12 cellular contexts compared by ENCODE assay signal in genomic region chrX:47497274-47497673, GRCh38. TPM values are rescaled to one million over a fixed set of nuclear protein-coding genes. Genes with fewer than 3 reads are reported as not detected.
DNase-seq lines count a peak whose midpoint lies in the region; ATAC-seq and TF ChIP-seq lines count a peak whose summit lies in the region.
"Had no signal": no experiment of that assay in that cellular context is flagged by ENCODE, and none has a peak within 500 bp of the region (broad histone marks: within the 10 kb centered on the region; RNA-seq: fewer than 3 reads in every experiment).

No MANE protein-coding gene starts in this region.

- no peaks in the 10 kb centered on the region for H3K36me3 Mint-ChIP-seq in neural progenitor cell

- H3K27me3 ChIP-seq in MM.1S (replicated peaks; ENCODE audit: insufficient read depth, low read length): no peaks in the 10 kb centered on the region
- H3K27me3 ChIP-seq in neural progenitor cell: no peaks in the 10 kb centered on the region
- H3K27me3 ChIP-seq in left lung: no peaks in the 10 kb centered on the region

- H3K9me3 ChIP-seq in MM.1S (replicated peaks; ENCODE audit: insufficient read depth, low read length) (no peaks in the 10 kb centered on the region), neural progenitor cell (ENCODE audit: low read depth) (no peaks in the 10 kb centered on the region), left lung (no peaks in the 10 kb centered on the region)

- DNase-seq in NCI-H2227 (lab: John Stamatoyannopoulos, UW; ENCODE audit: unreplicated experiment) (peak; percentile 17), NCI-H2227 treated with DMSO at 0.1 percent for 48 hours (lab: John Stamatoyannopoulos, UW) (no peak), MM.1S (peak; percentile 15), cerebellar cortex (ENCODE audit: low spot score) (peak; percentile 16), neural progenitor cell (ENCODE audit: low spot score) (no peak), left lung (no peak), COR-L47 (lab: John Stamatoyannopoulos, UW) (no peak), 8988T (no peak)
- DNase-seq: activated effector memory CD4-positive, alpha-beta T cell treated with Interleukin-2 at 50 U/mL for 16 hours; retina had no signal

- intact Hi-C loops in left lung (cut with DNase I): no loop called here

- no peaks in the 10 kb centered on the region for H3K9me2 ChIP-seq in MM.1S (replicated peaks; ENCODE audit: insufficient read depth, low read length)

- ATAC-seq in left lung: no peak

- H3K4me2 ChIP-seq in MM.1S (ENCODE audit: low read depth, low read length) (no peak overlapping the region), neural progenitor cell (no peak overlapping the region)

- H3K27ac ChIP-seq in MM.1S (ENCODE audit: low read length) (no peak overlapping the region), neural progenitor cell (no peak overlapping the region), left lung (no peak overlapping the region)
- H3K27ac ChIP-seq: BLaER1 treated with 17β-estradiol and CSF1 and Interleukin-3, amounts not matched to agents 10 nM and 100 nM; HL-60 had no signal

- peaks cover 7% of the 10 kb centered on the region for H3K9me3 Mint-ChIP-seq in neural progenitor cell

- no peaks in the 10 kb centered on the region for H4K20me1 ChIP-seq in MM.1S (ENCODE audit: insufficient read depth, low read length)
- no peaks in the 10 kb centered on the region for H4K20me1 ChIP-seq in neural progenitor cell (ENCODE audit: low read depth)
- H4K20me1 ChIP-seq: BLaER1 treated with 17β-estradiol and CSF1 and Interleukin-3, amounts not matched to agents 10 nM and 100 nM had no signal

- no peak overlapping the region for H2AFZ ChIP-seq in MM.1S (ENCODE audit: low read length)
- H2AFZ ChIP-seq in neural progenitor cell (replicated peaks): no peak overlapping the region

- H3K27me3 Mint-ChIP-seq in neural progenitor cell (ENCODE audit: insufficient read depth, low read depth): no peaks in the 10 kb centered on the region

- peak; percentile 53 for TF ChIP-seq CTCF in MM.1S (IDR thresholded peaks at IDR 0.05; ENCODE audit: low read length)
- peak; percentile 58 for TF ChIP-seq CTCF in neural progenitor cell (IDR thresholded peaks at IDR 0.05)
- TF ChIP-seq CTCF in left lung (IDR thresholded peaks at IDR 0.05): no peak

- H3K4me3 Mint-ChIP-seq in neural progenitor cell: no peak overlapping the region

- H3K79me2 ChIP-seq in MM.1S (ENCODE audit: low read length) (no peaks in the 10 kb centered on the region), neural progenitor cell (ENCODE audit: low read depth) (no peaks in the 10 kb centered on the region)

- no peaks in the 10 kb centered on the region for H3K36me3 ChIP-seq in MM.1S (replicated peaks; ENCODE audit: insufficient read depth, low read length)
- H3K36me3 ChIP-seq in neural progenitor cell: no peaks in the 10 kb centered on the region
- no peaks in the 10 kb centered on the region for H3K36me3 ChIP-seq in left lung
- H3K36me3 ChIP-seq: BLaER1 treated with 17β-estradiol and CSF1 and Interleukin-3, amounts not matched to agents 10 nM and 100 nM had no signal

- peaks cover 19% of the 10 kb centered on the region for H3K4me1 ChIP-seq in MM.1S (ENCODE audit: low read length)
- peaks cover 12% of the 10 kb centered on the region for H3K4me1 ChIP-seq in neural progenitor cell
- no peaks in the 10 kb centered on the region for H3K4me1 ChIP-seq in left lung

- H3K4me1 Mint-ChIP-seq in neural progenitor cell: peaks cover 21% of the 10 kb centered on the region

- no peak overlapping the region for H3K4me3 ChIP-seq in MM.1S (ENCODE audit: low read length)
- no peak overlapping the region for H3K4me3 ChIP-seq in neural progenitor cell
- H3K4me3 ChIP-seq in left lung: no peak overlapping the region
- H3K4me3 ChIP-seq: BLaER1 treated with 17β-estradiol and CSF1 and Interleukin-3, amounts not matched to agents 10 nM and 100 nM had no signal

- peaks cover 13% of the 10 kb centered on the region for H3F3A ChIP-seq in MM.1S (ENCODE audit: insufficient read depth, low read length)
- no peaks in the 10 kb centered on the region for H3F3A ChIP-seq in neural progenitor cell (ENCODE audit: low read depth)

- H3K27ac Mint-ChIP-seq in neural progenitor cell: no peak overlapping the region

- H3K9ac ChIP-seq in MM.1S (ENCODE audit: low read length): no peak overlapping the region
- no peak overlapping the region for H3K9ac ChIP-seq in neural progenitor cell
- H3K9ac ChIP-seq: BLaER1 treated with 17β-estradiol and CSF1 and Interleukin-3, amounts not matched to agents 10 nM and 100 nM had no signal

RNA-seq across cellular contexts. Expression of gene ZNF41, which starts 14.3 kb away (rescaled TPM):
- total RNA-seq in neural progenitor cell (ENCODE audit: low replicate concordance) (5.1 and 6.5 TPM in 2 replicates), left lung (10 to 100 TPM in 1 of 2 donors, 1 to 10 TPM in 1; 8.1 to 10.7 TPM)

Comparison
In these comparisons a context has a peak if more than half of its experiments do, and no peak if none do; other contexts are left out.
1. DNase-seq: peak in NCI-H2227 (single experiment), MM.1S (single experiment) and cerebellar cortex (single experiment); none in NCI-H2227 treated with DMSO at 0.1 percent for 48 hours (single experiment), neural progenitor cell (single experiment), left lung (0 of 2), COR-L47 (single experiment) and 8988T (single experiment).
2. CTCF ChIP-seq: peak in MM.1S (single experiment) and neural progenitor cell (single experiment); none in left lung (0 of 2).